ENCODE assay signal across 1 cellular context in genomic region chr6:109690740-109691687, GRCh38.
TF ChIP-seq lines count a peak whose summit lies in the region.

Gene AK9 (minus strand): TSS chr6:109691202. CDS start chr6:109675745, 15,457 bp downstream.
Gene FIG4 (plus strand): TSS chr6:109691296. CDS start chr6:109691436, 140 bp downstream.

TF ChIP-seq in HEK293, 187 proteins besides CTCF, POLR2A, EP300 and RAD21 (continued from another document and continues in another):
- TF ChIP-seq ZBTB10 (tag by site-specific recombination; IDR thresholded peaks at IDR 0.05) (peak; percentile 81), ZNF324 (tag by site-specific recombination; IDR thresholded peaks at IDR 0.05) (no peak), ZBTB20 (tag by site-specific recombination; IDR thresholded peaks at IDR 0.05) (peak; percentile 75), ZBTB26 (tag by site-specific recombination; optimal IDR thresholded peaks at IDR 0.05) (peak; percentile 31), ZNF175 (tag by site-specific recombination; IDR thresholded peaks at IDR 0.05) (no peak), REPIN1 (tag by site-specific recombination; IDR thresholded peaks at IDR 0.05; ENCODE audit: low read depth) (no peak), ZNF114 (tag by site-specific recombination; IDR thresholded peaks at IDR 0.05) (no peak), ZNF768 (tag by site-specific recombination; IDR thresholded peaks at IDR 0.05) (no peak), ZNF610 (tag by site-specific recombination; IDR thresholded peaks at IDR 0.05; ENCODE audit: borderline replicate concordance) (0 out of 2 replicates have a peak, but pooled peaks have one; percentile 35), ZNF366 (tag by site-specific recombination; conservative IDR thresholded peaks at IDR 0.05) (peak; percentile 60), ZNF596 (tag by site-specific recombination; IDR thresholded peaks at IDR 0.05) (no peak), SCRT1 (tag by site-specific recombination; IDR thresholded peaks at IDR 0.05; ENCODE audit: borderline replicate concordance) (no peak), SP7 (tag by site-specific recombination; IDR thresholded peaks at IDR 0.05) (no peak), ZNF311 (tag by site-specific recombination; IDR thresholded peaks at IDR 0.05; ENCODE audit: borderline replicate concordance) (no peak), ZNF155 (tag by site-specific recombination; IDR thresholded peaks at IDR 0.05) (no peak), ZBTB11 (tag by site-specific recombination; conservative IDR thresholded peaks at IDR 0.05; ENCODE audit: low read depth) (no peak), KLF9 (tag by site-specific recombination; IDR thresholded peaks at IDR 0.05; ENCODE audit: low read depth) (peak; percentile 87), ZIC2 (tag by site-specific recombination; IDR thresholded peaks at IDR 0.05) (peak; percentile 48), ZNF23 (tag by site-specific recombination; IDR thresholded peaks at IDR 0.05; ENCODE audit: borderline replicate concordance) (no peak), ZBTB21 (tag by site-specific recombination; IDR thresholded peaks at IDR 0.05) (no peak), ZNF580 (tag by site-specific recombination; IDR thresholded peaks at IDR 0.05) (no peak), ZNF629 (tag by site-specific recombination; IDR thresholded peaks at IDR 0.05) (no peak; the same call in 1 of the 2 replicates), IKZF3 (tag by site-specific recombination; IDR thresholded peaks at IDR 0.05) (peak; percentile 47; the same call in 1 of the 2 replicates), HIC1 (tag by site-specific recombination; IDR thresholded peaks at IDR 0.05) (peak; percentile 60; the same call in 1 of the 2 replicates), INSM2 (tag by site-specific recombination; IDR thresholded peaks at IDR 0.05) (no peak), ZBTB8A (tag by site-specific recombination; IDR thresholded peaks at IDR 0.05) (no peak; the same call in 1 of the 2 replicates), ZNF692 (tag by site-specific recombination; IDR thresholded peaks at IDR 0.05) (peak; percentile 81), TRIM28 (IDR thresholded peaks at IDR 0.05; ENCODE audit: borderline replicate concordance, low read length) (peak; percentile 38; the same call in 1 of the 2 replicates), YY1 (tag by site-specific recombination; IDR thresholded peaks at IDR 0.05) (peak; percentile 74), ZNF530 (tag by site-specific recombination; IDR thresholded peaks at IDR 0.05; ENCODE audit: low read depth) (no peak), KLF7 (tag by site-specific recombination; IDR thresholded peaks at IDR 0.05; ENCODE audit: borderline replicate concordance) (no peak), GLIS2 (tag by site-specific recombination; IDR thresholded peaks at IDR 0.05) (0 out of 2 replicates have a peak, but pooled peaks have one; percentile 18), SP3 (tag by site-specific recombination; IDR thresholded peaks at IDR 0.05) (peak; percentile 94), KLF8 (tag by site-specific recombination; IDR thresholded peaks at IDR 0.05) (peak; percentile 39; the same call in 1 of the 2 replicates), ZNF426 (tag by site-specific recombination; IDR thresholded peaks at IDR 0.05) (no peak), ZNF449 (tag by site-specific recombination; IDR thresholded peaks at IDR 0.05) (no peak), ZNF274 (IDR thresholded peaks at IDR 0.05; ENCODE audit: low read length) (no peak), ZNF274 (tag by site-specific recombination; IDR thresholded peaks at IDR 0.05; ENCODE audit: borderline replicate concordance) (no peak), REST (tag by site-specific recombination; IDR thresholded peaks at IDR 0.05) (peak; percentile 47), ZNF660 (tag by site-specific recombination; IDR thresholded peaks at IDR 0.05) (peak; percentile 76), ZNF140 (tag by site-specific recombination; IDR thresholded peaks at IDR 0.05) (no peak), ZNF529 (tag by site-specific recombination; IDR thresholded peaks at IDR 0.05; ENCODE audit: insufficient replicate concordance) (no peak), YY2 (tag by site-specific recombination; IDR thresholded peaks at IDR 0.05) (0 out of 2 replicates have a peak, but pooled peaks have one; percentile 21), EGR2 (tag by site-specific recombination; IDR thresholded peaks at IDR 0.05; ENCODE audit: low read depth) (peak; percentile 72)
